9 cellular contexts compared by ENCODE assay signal in the genomic region with DNA sequence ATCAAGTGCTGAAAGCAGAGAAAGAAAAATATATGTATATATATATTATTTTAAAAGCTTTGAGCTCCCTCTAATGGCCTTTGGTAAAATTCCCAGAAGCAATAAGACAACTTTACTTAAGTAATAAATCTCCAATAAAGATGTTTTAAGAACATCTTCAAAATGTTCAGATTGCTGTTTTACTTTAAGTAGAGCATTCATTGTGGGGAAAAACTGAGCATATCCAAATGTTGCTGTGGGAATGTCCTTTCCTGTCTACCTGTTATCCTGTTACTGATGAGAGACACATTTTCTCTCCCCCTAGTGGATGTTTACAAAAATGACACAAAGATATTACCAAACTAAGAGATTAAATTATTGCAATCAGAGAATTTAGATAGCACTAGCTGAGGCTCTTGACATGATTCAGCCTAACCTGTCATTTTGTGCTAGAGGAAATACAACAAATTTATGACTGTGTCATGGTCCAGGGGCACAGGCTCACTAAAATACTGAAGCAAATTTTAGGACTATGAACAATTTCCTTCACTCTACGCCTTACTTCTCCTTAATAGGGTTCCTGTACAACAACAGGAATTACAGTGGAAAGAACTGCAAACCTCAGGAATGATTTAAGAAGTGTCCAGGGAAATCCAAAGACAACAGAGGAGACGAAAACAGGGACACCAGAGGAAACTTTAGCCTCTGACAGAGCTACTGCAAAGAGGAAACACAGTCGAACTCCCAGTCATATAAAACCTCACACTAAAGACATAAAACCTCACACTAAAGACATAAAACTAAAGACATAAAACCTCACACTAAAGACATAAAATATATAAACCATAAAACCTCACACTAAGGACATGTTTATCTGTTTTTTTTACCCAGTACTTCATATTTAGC. TPM values are rescaled to one million over a fixed set of nuclear protein-coding genes. Genes with fewer than 3 reads are reported as not detected.
A peak's percentile ranks its signal among the peaks of the same experiment; 100 is the strongest.
DNase-seq lines count a peak whose midpoint lies in the region; ATAC-seq and TF ChIP-seq lines count a peak whose summit lies in the region.
"Had no signal": no experiment of that assay in that cellular context is flagged by ENCODE, and none has a peak within 500 bp of the region (broad histone marks: within the 10 kb centered on the region; RNA-seq: fewer than 3 reads in every experiment).

No MANE protein-coding gene starts in this region.

- H3K9me3 Mint-ChIP-seq in brain, result peaks cover 0 to 6% (median 4%) of the 10 kb centered on the region in 5 experiments
- no peaks in the 10 kb centered on the region for H3K9me3 Mint-ChIP-seq in activated T-helper 17 cell treated with anti-CD3 and anti-CD28 coated beads, Interleukin-2, amount 50 U/mL, for 72 hours
- H3K9me3 Mint-ChIP-seq: activated T-cell treated with anti-CD3 and anti-CD28 coated beads, Interleukin-2, amount 50 U/mL, for 4 hours had no signal

- H3K27me3 ChIP-seq in DND-41 (ENCODE audit: insufficient read depth, low read length, poor library complexity) (peaks cover 3% of the 10 kb centered on the region), left lung (peaks cover 10 to 11% of the 10 kb centered on the region in 2 donors)

- peak; percentile 78 for ATAC-seq in DND-41 (ENCODE audit: insufficient read depth, low read depth)
- ATAC-seq in GM19328 (IDR thresholded peaks at IDR 0.05; ENCODE audit: unreplicated experiment), result peak; percentile 79
- ATAC-seq in HG03354 (IDR thresholded peaks at IDR 0.05; ENCODE audit: poor library complexity, severe bottlenecking, unreplicated experiment), result peak; percentile 88
- ATAC-seq in left lung, result peak; percentile 61
- ATAC-seq in omental fat pad (ENCODE audit: low FRiP score), result no peak
- ATAC-seq in activated T-helper 17 cell treated with anti-CD3 and anti-CD28 coated beads, Interleukin-2, amount 50 U/mL, for 72 hours (replicated peaks), result no peak

- no peaks in the 10 kb centered on the region for H3K36me3 Mint-ChIP-seq in brain
- no peaks in the 10 kb centered on the region for H3K36me3 Mint-ChIP-seq in activated T-helper 17 cell treated with anti-CD3 and anti-CD28 coated beads, Interleukin-2, amount 50 U/mL, for 72 hours (ENCODE audit: low read depth)

- H3K4me3 ChIP-seq in DND-41 (ENCODE audit: low read depth in 1 of 2, low read length in 2 of 2) (no peak overlapping the region), left lung (no peak overlapping the region)

- TF ChIP-seq CTCF in DND-41 (IDR thresholded peaks at IDR 0.05; ENCODE audit: borderline replicate concordance, extremely low read depth, low read length, poor library complexity, severe bottlenecking), result peak; percentile 76
- TF ChIP-seq CTCF in brain (conservative IDR thresholded peaks at IDR 0.05), result peak; percentile 100
- TF ChIP-seq CTCF in left lung (IDR thresholded peaks at IDR 0.05), result peak; percentile 49 to 85
- TF ChIP-seq CTCF in omental fat pad (IDR thresholded peaks at IDR 0.05), result peak in 1 of 3 donors; percentile 19

- intact Hi-C loops in left lung (cut with DNase I), result no loop called here

- H4K20me1 ChIP-seq in DND-41 (ENCODE audit: insufficient read depth, low read length), result no peaks in the 10 kb centered on the region

- H3K27ac ChIP-seq in DND-41 (ENCODE audit: low read length), result no peak overlapping the region
- no peak overlapping the region for H3K27ac ChIP-seq in left lung

- H3K9me3 ChIP-seq in DND-41 (ENCODE audit: insufficient read depth, low read length, severe bottlenecking), result no peaks in the 10 kb centered on the region
- no peaks in the 10 kb centered on the region for H3K9me3 ChIP-seq in left lung

- H3K27ac Mint-ChIP-seq in brain, result peak overlapping the region in 1 of 5 experiments; percentile 24
- H3K27ac Mint-ChIP-seq in activated T-helper 17 cell treated with anti-CD3 and anti-CD28 coated beads, Interleukin-2, amount 50 U/mL, for 72 hours, result no peak overlapping the region

- no peak overlapping the region for H3K9ac ChIP-seq in DND-41 (ENCODE audit: low read depth, low read length)

- no peak overlapping the region for H2AFZ ChIP-seq in DND-41 (ENCODE audit: low read depth, low read length)

- no peaks in the 10 kb centered on the region for H3K79me2 ChIP-seq in DND-41 (ENCODE audit: insufficient read depth, low read length)

- no peak for DNase-seq in DND-41
- DNase-seq in NCI-H526 treated with DMSO at 0.1 percent for 48 hours (lab: John Stamatoyannopoulos, UW), result peak; percentile 52
- no peak for DNase-seq in left lung
- no peak for DNase-seq in omental fat pad (ENCODE audit: low spot score)
- DNase-seq: activated T-cell treated with anti-CD3 and anti-CD28 coated beads, Interleukin-2, amount 50 U/mL, for 4 hours had no signal

- H3K4me1 Mint-ChIP-seq in brain, result peaks cover 13% of the 10 kb centered on the region
- H3K4me1 Mint-ChIP-seq in activated T-helper 17 cell treated with anti-CD3 and anti-CD28 coated beads, Interleukin-2, amount 50 U/mL, for 72 hours, result no peaks in the 10 kb centered on the region

- H3K4me3 Mint-ChIP-seq in brain, result no peak overlapping the region
- H3K4me3 Mint-ChIP-seq in activated T-helper 17 cell treated with anti-CD3 and anti-CD28 coated beads, Interleukin-2, amount 50 U/mL, for 72 hours, result no peak overlapping the region
- H3K4me3 Mint-ChIP-seq: activated T-cell treated with anti-CD3 and anti-CD28 coated beads, Interleukin-2, amount 50 U/mL, for 4 hours had no signal

- H3K36me3 ChIP-seq in DND-41 (ENCODE audit: insufficient read depth, low read length) (no peaks in the 10 kb centered on the region), left lung (no peaks in the 10 kb centered on the region)

- peaks cover 4% of the 10 kb centered on the region for H3K27me3 Mint-ChIP-seq in brain
- peaks cover 9% of the 10 kb centered on the region for H3K27me3 Mint-ChIP-seq in activated T-helper 17 cell treated with anti-CD3 and anti-CD28 coated beads, Interleukin-2, amount 50 U/mL, for 72 hours

- no peak overlapping the region for H3K4me2 ChIP-seq in DND-41 (ENCODE audit: insufficient read depth, low read length)

- H3K4me1 ChIP-seq in DND-41 (ENCODE audit: insufficient read depth, low read length) (no peaks in the 10 kb centered on the region), left lung (no peaks in the 10 kb centered on the region)

RNA-seq across cellular contexts. Expression of a gene that starts 24.3 kb away (rescaled TPM):
- 22.4 TPM for polyA plus RNA-seq in brain (ENCODE audit: insufficient read depth, low read depth, low replicate concordance)
- total RNA-seq in left lung, result 10 to 100 TPM; 57.5 to 74.4 TPM
- 10 to 100 TPM; 31.2 to 41.8 (median 34.1) TPM for total RNA-seq in omental fat pad
- 10 to 100 TPM; 31.3 to 39.1 TPM for total RNA-seq in activated T-helper 17 cell treated with anti-CD3 and anti-CD28 coated beads, Interleukin-2, amount 50 U/mL, for 72 hours

Comparison
In these comparisons a context has a peak if more than half of its experiments do, and no peak if none do; other contexts are left out.
1. ATAC-seq: peak in DND-41 (single experiment), GM19328 (single experiment), HG03354 (single experiment) and left lung (single experiment); none in omental fat pad (single experiment) and activated T-helper 17 cell treated with anti-CD3 and anti-CD28 coated beads, Interleukin-2, amount 50 U/mL, for 72 hours (single experiment).